13 cellular contexts compared by ENCODE assay signal in the genomic region with DNA sequence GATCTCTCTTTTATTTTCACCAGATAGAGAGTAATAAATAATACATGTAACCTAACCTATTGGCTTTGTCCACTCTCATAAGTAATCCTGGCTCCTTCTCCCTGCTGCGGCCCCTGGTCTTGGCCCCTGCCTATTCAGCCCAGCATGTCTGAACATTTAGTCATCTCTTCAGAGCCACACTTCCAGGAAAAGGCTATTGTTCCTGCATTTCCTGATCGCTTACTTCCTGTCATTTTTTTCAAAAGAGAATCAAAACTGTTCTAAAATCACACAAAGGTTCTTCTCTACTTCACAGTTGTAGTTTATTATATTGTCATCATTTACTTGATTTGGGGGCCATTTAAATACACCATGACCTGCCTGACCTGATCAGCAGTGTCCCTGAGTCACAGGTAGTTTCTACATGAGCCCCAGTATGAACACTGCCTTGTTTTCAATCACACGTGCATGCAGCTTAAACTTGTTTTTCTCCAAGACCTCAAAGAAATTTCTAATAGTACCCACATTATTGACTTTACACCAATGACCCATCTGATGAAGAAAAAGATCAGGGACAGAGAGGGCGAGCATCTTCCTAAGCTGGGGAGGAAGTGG. TPM values are rescaled to one million over a fixed set of nuclear protein-coding genes. Genes with fewer than 3 reads are reported as not detected.
DNase-seq lines count a peak whose midpoint lies in the region; ATAC-seq and TF ChIP-seq lines count a peak whose summit lies in the region.
"Had no signal": no experiment of that assay in that cellular context is flagged by ENCODE, and none has a peak within 500 bp of the region (broad histone marks: within the 10 kb centered on the region; RNA-seq: fewer than 3 reads in every experiment).

No MANE protein-coding gene starts in this region.

- no peaks in the 10 kb centered on the region for H3K9me3 Mint-ChIP-seq in endothelial cell (ENCODE audit: unreplicated experiment)

- H3K27me3 ChIP-seq in left ventricle myocardium inferior (ENCODE audit: low read depth), result no peaks in the 10 kb centered on the region

- peak overlapping the region; percentile 66 for H3K27ac ChIP-seq in left ventricle myocardium inferior (replicated peaks)

- peaks cover 13% of the 10 kb centered on the region for H3K27me3 Mint-ChIP-seq in endothelial cell (ENCODE audit: unreplicated experiment)

- no peak overlapping the region for H3K4me3 ChIP-seq in left ventricle myocardium inferior

- H3K9me3 ChIP-seq in left ventricle myocardium inferior (replicated peaks), result no peaks in the 10 kb centered on the region

- H3K4me1 ChIP-seq in left ventricle myocardium inferior, result peaks cover 23% of the 10 kb centered on the region

- DNase-seq in left ventricle myocardium inferior (peak; percentile 23), cardiac septum (ENCODE audit: low spot score) (no peak), endothelial cell (ENCODE audit: low spot score) (peak; percentile 45), lung microvascular endothelial cell (ENCODE audit: low read depth in 2 of 2) (peak; percentile 89 to 96), AG08395 (ENCODE audit: low spot score) (no peak), NCI-H2081 (lab: John Stamatoyannopoulos, UW) (no peak), nucleus accumbens (lab: John Stamatoyannopoulos, UW) (no peak)
- DNase-seq: activated T-cell treated with anti-CD3 and anti-CD28 coated beads for 4 hours; anterior cingulate cortex; DMS79 treated with DMSO at 0.1 percent for 48 hours; RPMI8226; stimulated activated CD4-positive, alpha-beta T cell treated with anti-CD3 and anti-CD28 coated beads, Interleukin-4, amount 100 ng/mL, for 4 hours had no signal

- no peak for ATAC-seq in HG02970 (IDR thresholded peaks at IDR 0.05; ENCODE audit: low FRiP score, unreplicated experiment)

- H3K36me3 ChIP-seq in left ventricle myocardium inferior, result no peaks in the 10 kb centered on the region

- peaks cover 6% of the 10 kb centered on the region for H3K36me3 Mint-ChIP-seq in endothelial cell (ENCODE audit: low read depth, unreplicated experiment)

- intact Hi-C loops in left ventricle myocardium inferior (cut with micrococcal nuclease) (no loop called here), cardiac septum (cut with DNase I) (no loop called here)

- TF ChIP-seq CTCF in left ventricle myocardium inferior (IDR thresholded peaks at IDR 0.05; ENCODE audit: borderline replicate concordance) (no peak), endothelial cell (IDR thresholded peaks at IDR 0.05; ENCODE audit: unreplicated experiment) (no peak)

- H3K27ac Mint-ChIP-seq in endothelial cell (ENCODE audit: unreplicated experiment), result peak overlapping the region; percentile 99

- peak overlapping the region; percentile 53 for H3K4me3 Mint-ChIP-seq in endothelial cell (ENCODE audit: unreplicated experiment)

- H3K4me1 Mint-ChIP-seq in endothelial cell (ENCODE audit: unreplicated experiment), result peaks cover 71% of the 10 kb centered on the region

RNA-seq across cellular contexts. Expression of a gene that starts 47.4 kb away (rescaled TPM):
- 23.4 TPM for total RNA-seq in left ventricle myocardium inferior
- total RNA-seq in cardiac septum, result 28.7 TPM
- total RNA-seq in endothelial cell (ENCODE audit: unreplicated experiment), result 924 TPM
- 177 and 192 TPM in 2 replicates for total RNA-seq in lung microvascular endothelial cell

Comparison
In these comparisons a context has a peak if more than half of its experiments do, and no peak if none do; other contexts are left out.
1. DNase-seq: peak in left ventricle myocardium inferior (single experiment), endothelial cell (single experiment) and lung microvascular endothelial cell (2 of 2); none in cardiac septum (single experiment), AG08395 (single experiment), NCI-H2081 (0 of 2) and nucleus accumbens (0 of 56).